In genomic region chr19:57886046-57886445, GRCh38 we compare ENCODE assay signal across 17 cellular contexts. TPM values are rescaled to one million over a fixed set of nuclear protein-coding genes. Genes with fewer than 3 reads are reported as not detected.
DNase-seq lines count a peak whose midpoint lies in the region; ATAC-seq and TF ChIP-seq lines count a peak whose summit lies in the region.
"Had no signal": no experiment of that assay in that cellular context is flagged by ENCODE, and none has a peak within 500 bp of the region (broad histone marks: within the 10 kb centered on the region; RNA-seq: fewer than 3 reads in every experiment).

No MANE protein-coding gene starts in this region.

- H3K4me3 ChIP-seq in cardiac muscle cell (no peak overlapping the region), iPS-20b (ENCODE audit: low read length) (peak overlapping the region; percentile 97), stomach (no peak overlapping the region)

- no peak for ATAC-seq in Right ventricle myocardium superior (ENCODE audit: poor library complexity)
- no peak for ATAC-seq in activated T-helper 17 cell treated with anti-CD3 and anti-CD28 coated beads, Interleukin-2, amount 50 U/mL, for 72 hours (replicated peaks)
- ATAC-seq: HepG2 had no signal

- no peak for TF ChIP-seq EP300 in stomach (IDR thresholded peaks at IDR 0.05)

- WGBS in stomach, 5 donors, result 85 to 94% (median 86%) methylated on average over 3 of the region's 3 CpGs

- H3K27ac ChIP-seq in cardiac muscle cell (peak overlapping the region; percentile 91), iPS-20b (ENCODE audit: low read length) (no peak overlapping the region), stomach (no peak overlapping the region)

- peaks cover 13% of the 10 kb centered on the region for H3K4me1 Mint-ChIP-seq in activated T-helper 17 cell treated with anti-CD3 and anti-CD28 coated beads, Interleukin-2, amount 50 U/mL, for 72 hours
- H3K4me1 Mint-ChIP-seq in progenitor cell of endocrine pancreas (ENCODE audit: low read depth) (peaks cover 17% of the 10 kb centered on the region), MCF 10A (ENCODE audit: insufficient read depth, unreplicated experiment) (no peaks in the 10 kb centered on the region)

- POLR2A ChIA-PET in MCF 10A (lab: Yijun Ruan, JAX), result no interaction called here

- intact Hi-C loops in Right ventricle myocardium superior (cut with DNase I) (no loop called here), stomach (cut with DNase I; ENCODE audit: low total_unique reads) (no loop called here), MCF 10A (cut with micrococcal nuclease) (no loop called here)

- H3K36me3 ChIP-seq in cardiac muscle cell (no peaks in the 10 kb centered on the region), iPS-20b (ENCODE audit: insufficient read depth, low read depth, low read length) (peaks cover 39% of the 10 kb centered on the region), stomach (peaks cover 0 to 47% (median 27%) of the 10 kb centered on the region in 4 donors)

- peak overlapping the region; percentile 99; the same call in 1 of the 2 replicates for H3K9ac ChIP-seq in iPS-20b (ENCODE audit: low read depth, low read length)

- TF ChIP-seq CTCF in cardiac muscle cell (IDR thresholded peaks at IDR 0.05; ENCODE audit: low read depth, low read length), result no peak
- TF ChIP-seq CTCF in progenitor cell of endocrine pancreas (IDR thresholded peaks at IDR 0.05; ENCODE audit: unreplicated experiment), result no peak
- no peak for TF ChIP-seq CTCF in stomach (IDR thresholded peaks at IDR 0.05)
- no peak for TF ChIP-seq CTCF in MCF 10A (IDR thresholded peaks at IDR 0.05; ENCODE audit: unreplicated experiment)

- CTCF ChIA-PET in MCF 10A (lab: Yijun Ruan, JAX), result interaction anchor here (0.6 kb wide), 1 partner anchor 85 kb away, joined by 3 read pairs; no protein-coding TSS in a partner anchor

- H3K27ac Mint-ChIP-seq in activated T-helper 17 cell treated with anti-CD3 and anti-CD28 coated beads, Interleukin-2, amount 50 U/mL, for 72 hours, result no peak overlapping the region
- H3K27ac Mint-ChIP-seq in progenitor cell of endocrine pancreas (peak overlapping the region; percentile 62), MCF 10A (ENCODE audit: low read depth, unreplicated experiment) (no peak overlapping the region)
- H3K27ac Mint-ChIP-seq: activated CD4-positive, alpha-beta T cell treated with anti-CD3 and anti-CD28 coated beads, Interleukin-2, amount 10 ng/mL, durations not matched to agents 24 days and 14 days; B cell; dendritic cell treated with granulocyte-macrophage colony-stimulating factor and Interleukin-4, amounts not matched to agents 40 ng/mL and 50 ng/mL, for 4 days had no signal

- H3K27me3 Mint-ChIP-seq in activated T-helper 17 cell treated with anti-CD3 and anti-CD28 coated beads, Interleukin-2, amount 50 U/mL, for 72 hours, result no peaks in the 10 kb centered on the region
- no peaks in the 10 kb centered on the region for H3K27me3 Mint-ChIP-seq in progenitor cell of endocrine pancreas
- H3K27me3 Mint-ChIP-seq in MCF 10A (ENCODE audit: insufficient read depth, unreplicated experiment), result no peaks in the 10 kb centered on the region
- H3K27me3 Mint-ChIP-seq: activated CD4-positive, alpha-beta T cell treated with anti-CD3 and anti-CD28 coated beads, Interleukin-2, amount 10 ng/mL, durations not matched to agents 24 days and 14 days; B cell had no signal

- H3K9me3 Mint-ChIP-seq in activated T-helper 17 cell treated with anti-CD3 and anti-CD28 coated beads, Interleukin-2, amount 50 U/mL, for 72 hours, result peaks cover 7% of the 10 kb centered on the region
- H3K9me3 Mint-ChIP-seq in progenitor cell of endocrine pancreas (ENCODE audit: low read depth) (peaks cover 22% of the 10 kb centered on the region), MCF 10A (ENCODE audit: unreplicated experiment) (peaks cover 15% of the 10 kb centered on the region)

- TF ChIP-seq POLR2A in stomach (IDR thresholded peaks at IDR 0.05), result no peak

- H3K27me3 ChIP-seq in cardiac muscle cell (no peaks in the 10 kb centered on the region), iPS-20b (ENCODE audit: insufficient read depth, low read length) (no peaks in the 10 kb centered on the region), stomach (no peaks in the 10 kb centered on the region)

- H3K9me3 ChIP-seq in cardiac muscle cell (ENCODE audit: low read depth) (no peaks in the 10 kb centered on the region), iPS-20b (ENCODE audit: insufficient read depth, low read depth, low read length) (no peaks in the 10 kb centered on the region), stomach (peaks cover 2 to 84% (median 36%) of the 10 kb centered on the region in 4 donors)

- H3K36me3 Mint-ChIP-seq in activated T-helper 17 cell treated with anti-CD3 and anti-CD28 coated beads, Interleukin-2, amount 50 U/mL, for 72 hours (ENCODE audit: low read depth), result peaks cover 67% of the 10 kb centered on the region
- H3K36me3 Mint-ChIP-seq in progenitor cell of endocrine pancreas (ENCODE audit: insufficient read depth) (peaks cover 57% of the 10 kb centered on the region), MCF 10A (ENCODE audit: insufficient read depth, unreplicated experiment) (no peaks in the 10 kb centered on the region)

- DNase-seq in cardiac muscle cell (ENCODE audit: low read depth in 1 of 2, low spot score in 1 of 2) (peak in 1 of 2 donors; percentile 62), Right ventricle myocardium superior (no peak), progenitor cell of endocrine pancreas (ENCODE audit: low spot score, unreplicated experiment) (no peak), stomach (no peak), MCF 10A (ENCODE audit: unreplicated experiment) (no peak), DMS53 (lab: John Stamatoyannopoulos, UW) (no peak)
- DNase-seq: activated CD4-positive, alpha-beta T cell treated with anti-CD3 and anti-CD28 coated beads, Interleukin-2, amount 10 ng/mL, durations not matched to agents 24 days and 14 days; midbrain; NCI-H1436; NCI-H524 treated with DMSO at 0.1 percent for 48 hours; small intestine; stimulated activated CD4-positive, alpha-beta T cell treated with anti-CD3 and anti-CD28 coated beads, Interleukin-2, amount 100 ng/mL, for 48 hours had no signal

- H3K4me1 ChIP-seq in cardiac muscle cell (ENCODE audit: low read depth) (peaks cover 20% of the 10 kb centered on the region), iPS-20b (ENCODE audit: insufficient read depth, low read length) (peaks cover 10% of the 10 kb centered on the region; the same call in 1 of the 2 replicates), stomach (peaks cover 0 to 24% (median 10%) of the 10 kb centered on the region in 4 donors)

- peak overlapping the region; percentile 2 for H3K4me3 Mint-ChIP-seq in activated T-helper 17 cell treated with anti-CD3 and anti-CD28 coated beads, Interleukin-2, amount 50 U/mL, for 72 hours
- H3K4me3 Mint-ChIP-seq in progenitor cell of endocrine pancreas (ENCODE audit: low read depth), result peak overlapping the region; percentile 50
- H3K4me3 Mint-ChIP-seq in MCF 10A (ENCODE audit: unreplicated experiment), result no peak overlapping the region
- H3K4me3 Mint-ChIP-seq: activated CD4-positive, alpha-beta T cell treated with anti-CD3 and anti-CD28 coated beads, Interleukin-2, amount 10 ng/mL, durations not matched to agents 24 days and 14 days; B cell; dendritic cell treated with granulocyte-macrophage colony-stimulating factor and Interleukin-4, amounts not matched to agents 40 ng/mL and 50 ng/mL, for 4 days had no signal

- BruUV-seq in MCF 10A (replicated peaks; lab: Mats Ljungman, UMichigan), result no TSS peak

RNA-seq across cellular contexts. Expression of gene ZNF814, which starts 2.8 kb away (rescaled TPM):
- total RNA-seq in cardiac muscle cell, result 13.6 and 14.8 TPM in 2 replicates
- 32.4 and 45.7 TPM in 2 replicates for polyA plus RNA-seq in cardiac muscle cell
- 14.2 TPM for total RNA-seq in Right ventricle myocardium superior
- total RNA-seq in activated T-helper 17 cell treated with anti-CD3 and anti-CD28 coated beads, Interleukin-2, amount 50 U/mL, for 72 hours, result 10 to 100 TPM; 16.2 to 21.5 TPM
- total RNA-seq in progenitor cell of endocrine pancreas, result 53.6 and 54.9 TPM in 2 replicates
- 10 to 100 TPM in 3 of 5 donors, 1 to 10 TPM in 1, under 1 TPM in 1; 0.45 to 31.0 (median 10.3) TPM for total RNA-seq in stomach
- 1 to 10 TPM; 1.5 to 6.2 (median 3.8) TPM for polyA plus RNA-seq in stomach
- total RNA-seq in MCF 10A (2022), result 3.1 and 4.0 TPM in 2 replicates

RNA-seq across cellular contexts. Expression of gene ZNF417, which starts 30.3 kb away (rescaled TPM):
- total RNA-seq in cardiac muscle cell, result 11.8 and 17.8 TPM in 2 replicates
- polyA plus RNA-seq in cardiac muscle cell, result 4.8 and 7.7 TPM in 2 replicates
- 10.0 TPM for total RNA-seq in Right ventricle myocardium superior
- total RNA-seq in activated T-helper 17 cell treated with anti-CD3 and anti-CD28 coated beads, Interleukin-2, amount 50 U/mL, for 72 hours, result 10 to 100 TPM; 15.4 to 26.3 TPM
- 25.9 and 27.2 TPM in 2 replicates for total RNA-seq in progenitor cell of endocrine pancreas
- 10 to 100 TPM; 18.3 to 38.8 (median 28.1) TPM for total RNA-seq in stomach
- 1 to 10 TPM; 1.2 to 3.4 (median 1.5) TPM for polyA plus RNA-seq in stomach
- 8.8 and 11.4 TPM in 2 replicates for total RNA-seq in MCF 10A (2022)

RNA-seq across cellular contexts. Expression of gene ZNF587, which starts 36.4 kb away (rescaled TPM):
- total RNA-seq in cardiac muscle cell (14.0 and 17.2 TPM in 2 replicates), Right ventricle myocardium superior (13.7 TPM), progenitor cell of endocrine pancreas (88.4 and 93.7 TPM in 2 replicates), stomach (10 to 100 TPM; 18.0 to 52.7 (median 26.4) TPM), MCF 10A (2022) (32.4 and 34.2 TPM in 2 replicates)
- polyA plus RNA-seq in cardiac muscle cell (12.6 and 22.6 TPM in 2 replicates), stomach (10 to 100 TPM in 1 of 3 donors, 1 to 10 TPM in 2; 2.7 to 14.5 (median 4.4) TPM)
- total RNA-seq in activated T-helper 17 cell treated with anti-CD3 and anti-CD28 coated beads, Interleukin-2, amount 50 U/mL, for 72 hours, result 10 to 100 TPM; 33.7 to 37.3 TPM

RNA-seq across cellular contexts. Expression of gene ZNF418, which starts 49.2 kb away (rescaled TPM):
- total RNA-seq in cardiac muscle cell (14.6 and 19.7 TPM in 2 replicates), Right ventricle myocardium superior (13.5 TPM), progenitor cell of endocrine pancreas (20.5 and 21.9 TPM in 2 replicates), stomach (10 to 100 TPM in 4 of 5 donors, not detected in 1; 12.5 to 55.4 (median 32.7) TPM), MCF 10A (2022) (not detected in 2 replicates)
- polyA plus RNA-seq in cardiac muscle cell (6.1 and 13.8 TPM in 2 replicates), stomach (1 to 10 TPM; 1.1 to 4.5 (median 3.2) TPM)
- 1 to 10 TPM; 1.0 to 6.7 TPM for total RNA-seq in activated T-helper 17 cell treated with anti-CD3 and anti-CD28 coated beads, Interleukin-2, amount 50 U/mL, for 72 hours

RNA-seq across cellular contexts. Expression of gene ZNF587B, which starts 55.9 kb away (rescaled TPM):
- total RNA-seq in cardiac muscle cell (8.5 and 12.9 TPM in 2 replicates), Right ventricle myocardium superior (6.3 TPM), progenitor cell of endocrine pancreas (24.9 and 29.8 TPM in 2 replicates), stomach (10 to 100 TPM in 4 of 5 donors, not detected in 1; 10.4 to 60.6 (median 18.4) TPM), MCF 10A (2022) (19.0 and 19.4 TPM in 2 replicates)
- polyA plus RNA-seq in cardiac muscle cell (2.8 and 3.1 TPM in 2 replicates), stomach (1 to 10 TPM; 3.0 to 5.2 (median 3.4) TPM)
- 10 to 100 TPM; 16.8 to 20.6 TPM for total RNA-seq in activated T-helper 17 cell treated with anti-CD3 and anti-CD28 coated beads, Interleukin-2, amount 50 U/mL, for 72 hours
